In the genomic region with DNA sequence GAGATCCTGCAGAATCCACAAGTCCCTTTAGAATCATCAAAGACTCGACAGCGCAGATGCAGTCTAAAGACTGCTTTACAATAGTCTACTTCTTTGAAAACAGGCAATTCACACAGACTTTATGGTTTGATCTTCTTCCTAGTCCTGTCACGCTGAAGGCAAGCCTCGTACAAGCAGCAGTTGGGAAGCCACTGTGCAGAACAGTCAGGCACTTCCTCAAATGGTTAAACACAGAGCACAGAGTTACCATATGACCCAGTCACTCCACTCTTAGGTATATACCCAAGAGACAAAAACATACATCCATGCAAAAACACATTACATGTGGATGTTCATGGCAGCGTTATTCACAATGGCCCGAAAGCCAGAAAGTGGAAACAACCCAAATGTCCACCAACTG, we compare ENCODE assay signal across 16 cellular contexts. TPM values are rescaled to one million over a fixed set of nuclear protein-coding genes. Genes with fewer than 3 reads are reported as not detected.
"Had no signal": no experiment of that assay in that cellular context is flagged by ENCODE, and none has a peak within 500 bp of the region (broad histone marks: within the 10 kb centered on the region; RNA-seq: fewer than 3 reads in every experiment).

No MANE protein-coding gene starts in this region.

- H3K9me3 ChIP-seq: gastrocnemius medialis, lower lobe of right lung, right atrium auricular region, transverse colon had no signal

- H3K36me3 ChIP-seq: right atrium auricular region, transverse colon had no signal

- H3K27me3 ChIP-seq: gastrocnemius medialis, right atrium auricular region, transverse colon had no signal

- H3K4me1 ChIP-seq: lower lobe of right lung, transverse colon had no signal

- H3K9me3 Mint-ChIP-seq: activated naive CD4-positive, alpha-beta T cell treated with anti-CD3 and anti-CD28 coated beads for 36 hours; activated naive CD8-positive, alpha-beta T cell treated with anti-CD3 and anti-CD28 coated beads, Interleukin-2, amount 50 U/mL, for 24 hours; activated T-helper 17 cell treated with anti-CD3 and anti-CD28 coated beads, Interleukin-2, amount 50 U/mL, for 72 hours; T-helper 2 cell treated with Interferon-gamma antibody and Interleukin-4, amounts not matched to agents 5 μg/mL and 100 μg/mL, for 36 hours had no signal

- H3K4me3 Mint-ChIP-seq: activated naive CD4-positive, alpha-beta T cell treated with anti-CD3 and anti-CD28 coated beads for 36 hours; activated naive CD8-positive, alpha-beta T cell treated with anti-CD3 and anti-CD28 coated beads, Interleukin-2, amount 50 U/mL, for 24 hours; activated T-helper 17 cell treated with anti-CD3 and anti-CD28 coated beads, Interleukin-2, amount 50 U/mL, for 72 hours; T-helper 2 cell treated with Interferon-gamma antibody and Interleukin-4, amounts not matched to agents 5 μg/mL and 100 μg/mL, for 36 hours had no signal

- H3K27ac Mint-ChIP-seq: activated naive CD4-positive, alpha-beta T cell treated with anti-CD3 and anti-CD28 coated beads for 36 hours; activated naive CD8-positive, alpha-beta T cell treated with anti-CD3 and anti-CD28 coated beads, Interleukin-2, amount 50 U/mL, for 24 hours; activated T-helper 17 cell treated with anti-CD3 and anti-CD28 coated beads, Interleukin-2, amount 50 U/mL, for 72 hours; progenitor cell of endocrine pancreas; T-helper 2 cell treated with Interferon-gamma antibody and Interleukin-4, amounts not matched to agents 5 μg/mL and 100 μg/mL, for 36 hours had no signal

- H3K27me3 Mint-ChIP-seq: activated naive CD8-positive, alpha-beta T cell treated with anti-CD3 and anti-CD28 coated beads, Interleukin-2, amount 50 U/mL, for 24 hours; activated T-helper 17 cell treated with anti-CD3 and anti-CD28 coated beads, Interleukin-2, amount 50 U/mL, for 72 hours; progenitor cell of endocrine pancreas had no signal

- H3K27ac ChIP-seq: epithelial cell of prostate, lower lobe of right lung, transverse colon had no signal

- H3K4me3 ChIP-seq: gastrocnemius medialis, heart right ventricle, lower lobe of right lung, right atrium auricular region, transverse colon had no signal

- ATAC-seq: activated CD4-positive, CD25-positive, alpha-beta regulatory T cell treated with anti-CD3 and anti-CD28 coated beads, Interleukin-2, amount 50 U/mL, for 24 hours; activated naive CD8-positive, alpha-beta T cell treated with anti-CD3 and anti-CD28 coated beads, Interleukin-2, amount 50 U/mL, for 24 hours; activated T-helper 17 cell treated with anti-CD3 and anti-CD28 coated beads, Interleukin-2, amount 50 U/mL, for 72 hours; gastrocnemius medialis; heart right ventricle had no signal

- DNase-seq: activated naive CD4-positive, alpha-beta T cell treated with anti-CD3 and anti-CD28 coated beads for 36 hours; activated naive CD8-positive, alpha-beta T cell treated with anti-CD3 and anti-CD28 coated beads, Interleukin-2, amount 50 U/mL, for 24 hours; gastrocnemius medialis; heart right ventricle; lower lobe of right lung; stimulated activated CD4-positive, alpha-beta T cell treated with anti-CD3 and anti-CD28 coated beads, Interleukin-4, amount 100 ng/mL, for 24 hours; stimulated activated naive CD4-positive, alpha-beta T cell; transverse colon had no signal

- H3K4me1 Mint-ChIP-seq: activated naive CD8-positive, alpha-beta T cell treated with anti-CD3 and anti-CD28 coated beads, Interleukin-2, amount 50 U/mL, for 24 hours; activated T-helper 17 cell treated with anti-CD3 and anti-CD28 coated beads, Interleukin-2, amount 50 U/mL, for 72 hours had no signal

RNA-seq across cellular contexts. Expression of a gene that starts 57.2 kb away (rescaled TPM):
- total RNA-seq: activated naive CD4-positive, alpha-beta T cell treated with anti-CD3 and anti-CD28 coated beads for 36 hours; activated T-helper 17 cell treated with anti-CD3 and anti-CD28 coated beads, Interleukin-2, amount 50 U/mL, for 72 hours; dermis microvascular lymphatic vessel endothelial cell; progenitor cell of endocrine pancreas; subcutaneous adipose tissue had no signal
- polyA plus RNA-seq: heart right ventricle had no signal
